1 cellular context compared by ENCODE assay signal in genomic region chr18:74513149-74513882, GRCh38.
TF ChIP-seq lines count a peak whose summit lies in the region.

No MANE protein-coding gene starts in this region.

TF ChIP-seq in H1, 55 proteins besides CTCF, POLR2A, EP300 and RAD21:
- TF ChIP-seq SUZ12 (IDR thresholded peaks at IDR 0.05; ENCODE audit: low read length) (no peak), JUND (IDR thresholded peaks at IDR 0.05; ENCODE audit: low read length) (no peak), JUN (IDR thresholded peaks at IDR 0.05; ENCODE audit: low read depth, low read length) (no peak), GABPA (IDR thresholded peaks at IDR 0.05; ENCODE audit: borderline replicate concordance, insufficient read depth, low read length) (no peak), CTBP2 (IDR thresholded peaks at IDR 0.05; ENCODE audit: borderline replicate concordance, insufficient read depth, insufficient read length, low read length) (no peak), SP4 (IDR thresholded peaks at IDR 0.05; ENCODE audit: low read length) (no peak), SIX5 (IDR thresholded peaks at IDR 0.05; ENCODE audit: low read depth, low read length) (no peak), EGR1 (IDR thresholded peaks at IDR 0.05; ENCODE audit: borderline replicate concordance, low read depth, low read length) (no peak), SP2 (IDR thresholded peaks at IDR 0.05; ENCODE audit: low read length) (no peak), RXRA (IDR thresholded peaks at IDR 0.05; ENCODE audit: insufficient read depth, low read depth, low read length) (no peak), PHF8 (conservative IDR thresholded peaks at IDR 0.05; ENCODE audit: low read depth, low read length) (no peak), FOSL1 (IDR thresholded peaks at IDR 0.05; ENCODE audit: insufficient read depth, low read depth, low read length) (no peak)
